8 cellular contexts compared by ENCODE assay signal in the genomic region with DNA sequence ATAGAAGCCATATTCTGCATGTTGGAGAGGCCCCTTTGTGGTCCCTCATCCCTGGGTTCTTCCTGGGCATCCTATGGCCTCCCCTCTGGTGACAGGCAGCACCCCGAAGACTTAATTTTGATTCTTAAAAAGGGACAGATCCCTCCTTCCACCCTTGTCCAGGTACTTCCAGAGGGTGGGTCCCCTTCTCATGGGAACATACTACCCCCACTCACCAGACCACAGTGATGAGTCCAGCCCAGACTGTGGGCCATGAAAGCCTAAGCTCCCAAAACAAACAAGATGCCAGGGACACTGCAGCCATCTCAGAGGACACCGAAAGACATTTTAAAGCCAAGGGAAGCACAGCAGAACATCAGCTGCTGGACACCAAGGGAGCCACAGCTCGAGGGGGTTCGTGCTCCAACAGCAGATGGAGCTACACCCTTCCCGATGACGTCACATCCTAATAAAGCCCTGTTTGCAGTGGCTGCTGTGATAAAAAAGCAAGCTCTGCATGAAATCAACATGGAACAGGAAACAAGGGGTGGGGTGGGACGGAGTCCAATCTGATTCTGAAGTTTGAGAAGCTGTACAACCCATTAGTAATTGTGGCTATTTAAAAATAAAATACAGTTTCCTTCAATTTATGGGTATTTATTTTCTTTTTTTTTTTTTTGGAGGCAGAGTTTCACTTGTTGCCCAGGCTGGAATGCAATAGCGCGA.
DNase-seq lines count a peak whose midpoint lies in the region; ATAC-seq and TF ChIP-seq lines count a peak whose summit lies in the region.

No MANE protein-coding gene starts in this region.

- H3K27ac Mint-ChIP-seq in nephron progenitor cell: peak overlapping the region; percentile 91

- no peaks in the 10 kb centered on the region for H3K9me3 ChIP-seq in DOHH2 (ENCODE audit: control insufficient read depth, insufficient read depth, low read length)

- DNase-seq in NCI-H146 (lab: John Stamatoyannopoulos, UW) (peak; percentile 80), fibroblast of mammary gland (ENCODE audit: low read depth) (peak; percentile 86), nephron progenitor cell (no peak), GM20000 (ENCODE audit: low spot score) (no peak)
- peak; percentile 13 for DNase-seq in activated CD4-positive, alpha-beta T cell treated with anti-CD3 and anti-CD28 coated beads, Interleukin-2, amount 50 U/mL, for 1 hour
- no peak for DNase-seq in stimulated activated CD4-positive, alpha-beta T cell treated with anti-CD3 and anti-CD28 coated beads, Interleukin-1b, Interleukin-23, amount 100 ng/mL, for 48 hours

- H3K36me3 ChIP-seq in DOHH2 (ENCODE audit: control insufficient read depth, low read length): peaks cover 53% of the 10 kb centered on the region

- H3K4me2 ChIP-seq in DOHH2 (ENCODE audit: low read length): peak overlapping the region; percentile 90

- peaks cover 35% of the 10 kb centered on the region for H3K4me1 Mint-ChIP-seq in nephron progenitor cell

- peaks cover 36% of the 10 kb centered on the region for H3F3A ChIP-seq in DOHH2 (ENCODE audit: control insufficient read depth, insufficient read depth)

- H3K27ac ChIP-seq in DOHH2 (ENCODE audit: low read depth, low read length): peak overlapping the region; percentile 94

- TF ChIP-seq CTCF in DOHH2 (IDR thresholded peaks at IDR 0.05; ENCODE audit: low read depth, low read length, poor library complexity, severe bottlenecking): peak; percentile 59
- peak; percentile 48 for TF ChIP-seq CTCF in fibroblast of mammary gland (conservative IDR thresholded peaks at IDR 0.05; ENCODE audit: control insufficient read depth, insufficient read depth, low read depth, low read length)
- no peak for TF ChIP-seq CTCF in nephron progenitor cell (IDR thresholded peaks at IDR 0.05)
- TF ChIP-seq CTCF in GM20000 (IDR thresholded peaks at IDR 0.05; ENCODE audit: extremely low read depth, missing control alignments): no peak

- H3K4me3 Mint-ChIP-seq in nephron progenitor cell: no peak overlapping the region

- no peaks in the 10 kb centered on the region for H3K27me3 ChIP-seq in DOHH2 (ENCODE audit: control insufficient read depth, low read length)

- H3K9me3 Mint-ChIP-seq in nephron progenitor cell: no peaks in the 10 kb centered on the region

- H3K9me2 ChIP-seq in DOHH2 (replicated peaks; ENCODE audit: control insufficient read depth, low read length): no peaks in the 10 kb centered on the region

- H3K4me3 ChIP-seq in DOHH2 (ENCODE audit: low read length) (peak overlapping the region; percentile 19; the same call in 1 of the 2 replicates), fibroblast of mammary gland (ENCODE audit: control insufficient read depth, low read depth, low read length) (no peak overlapping the region)

- H3K4me1 ChIP-seq in DOHH2 (ENCODE audit: control insufficient read depth, low read length): peaks cover 89% of the 10 kb centered on the region

- no peaks in the 10 kb centered on the region for H3K27me3 Mint-ChIP-seq in nephron progenitor cell (ENCODE audit: low read depth, poor library complexity)

- H4K20me1 ChIP-seq in DOHH2 (ENCODE audit: control insufficient read depth, insufficient read depth, low read depth, low read length): peaks cover 20% of the 10 kb centered on the region

- H3K36me3 Mint-ChIP-seq in nephron progenitor cell (ENCODE audit: low read depth): peaks cover 45% of the 10 kb centered on the region

- H3K79me2 ChIP-seq in DOHH2 (ENCODE audit: control insufficient read depth, low read length): peaks cover 100% of the 10 kb centered on the region

- ATAC-seq in GM21737 (IDR thresholded peaks at IDR 0.05; ENCODE audit: unreplicated experiment): no peak

Comparison
In these comparisons a context has a peak if more than half of its experiments do, and no peak if none do; other contexts are left out.
1. CTCF ChIP-seq: peak in DOHH2 (single experiment) and fibroblast of mammary gland (single experiment); none in nephron progenitor cell (single experiment) and GM20000 (single experiment).
2. DNase-seq: peak in NCI-H146 (single experiment), activated CD4-positive, alpha-beta T cell treated with anti-CD3 and anti-CD28 coated beads, Interleukin-2, amount 50 U/mL, for 1 hour (single experiment) and fibroblast of mammary gland (single experiment); none in nephron progenitor cell (single experiment), GM20000 (single experiment) and stimulated activated CD4-positive, alpha-beta T cell treated with anti-CD3 and anti-CD28 coated beads, Interleukin-1b, Interleukin-23, amount 100 ng/mL, for 48 hours (single experiment).